ENCODE assay signal across 10 cellular contexts in the genomic region with DNA sequence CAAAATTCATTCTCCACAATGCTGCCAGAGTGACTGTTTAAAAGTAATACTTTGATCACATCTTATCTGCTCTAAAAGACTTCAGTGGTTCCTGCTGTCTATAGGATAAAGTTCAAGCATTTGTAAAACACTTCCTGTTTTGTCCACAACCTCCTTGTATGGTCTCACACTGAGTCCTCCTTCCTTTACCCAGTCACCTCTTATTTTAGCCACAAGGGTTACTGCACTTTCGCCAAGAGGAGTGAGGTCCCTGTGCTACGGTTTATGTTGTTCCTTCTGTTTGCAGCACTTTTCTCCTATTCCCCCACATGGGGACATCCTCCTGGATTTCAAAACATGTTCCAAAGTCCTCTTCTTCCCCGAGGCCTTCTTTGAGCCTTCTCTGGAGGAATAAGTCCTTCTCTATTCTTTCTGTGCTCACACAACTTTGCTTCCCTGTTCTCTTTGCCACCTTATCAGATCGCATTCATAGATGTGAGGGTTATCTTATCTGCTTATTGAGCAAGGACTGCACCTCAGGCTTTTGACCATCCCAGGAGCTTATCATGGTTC.
A peak's percentile ranks its signal among the peaks of the same experiment; 100 is the strongest.
DNase-seq lines count a peak whose midpoint lies in the region; ATAC-seq, FAIRE-seq and TF ChIP-seq lines count a peak whose summit lies in the region.
"Had no signal": no experiment of that assay in that cellular context is flagged by ENCODE, and none has a peak within 500 bp of the region (broad histone marks: within the 10 kb centered on the region; RNA-seq: fewer than 3 reads in every experiment).

No MANE protein-coding gene starts in this region.

- peak overlapping the region in 1 of 2 donors; percentile 32 for H3K27ac Mint-ChIP-seq in natural killer cell treated with Interleukin-12 subunit alpha and Interleukin-12 subunit beta and Interleukin-15 and Interleukin-18, amount 100 ng/mL, for 72 hours

- peaks cover 27 to 34% of the 10 kb centered on the region in 2 donors for H3K4me1 Mint-ChIP-seq in natural killer cell treated with Interleukin-12 subunit alpha and Interleukin-12 subunit beta and Interleukin-15 and Interleukin-18, amount 100 ng/mL, for 72 hours (ENCODE audit: low read depth in 2 of 2)

- TF ChIP-seq EP300 in tibial nerve (IDR thresholded peaks at IDR 0.05): no peak

- H3K9me3 ChIP-seq in OCI-LY3 (ENCODE audit: insufficient read depth, low read length) (no peaks in the 10 kb centered on the region), tibial nerve (no peaks in the 10 kb centered on the region), kidney (ENCODE audit: control insufficient read depth in 1 of 2, low read length in 2 of 2) (no peaks in the 10 kb centered on the region)
- H3K9me3 ChIP-seq: right atrium auricular region had no signal

- H3K79me2 ChIP-seq in OCI-LY3 (ENCODE audit: low read length): no peaks in the 10 kb centered on the region

- in situ Hi-C loops in G401 (cut with HindIII; ENCODE audit: low sequenced_read_pairs): no loop called here

- ATAC-seq in GM19351 (IDR thresholded peaks at IDR 0.05; ENCODE audit: unreplicated experiment): peak; percentile 74
- ATAC-seq in HG02973 (IDR thresholded peaks at IDR 0.05; ENCODE audit: unreplicated experiment): peak; percentile 84
- ATAC-seq in natural killer cell treated with Interleukin-12 subunit alpha and Interleukin-12 subunit beta and Interleukin-15 and Interleukin-18, amount 100 ng/mL, for 72 hours: peak; percentile 79 to 86

- peak overlapping the region; percentile 41; the same call in 1 of the 2 replicates for H3K9ac ChIP-seq in OCI-LY3 (ENCODE audit: low read length)
- no peak overlapping the region for H3K9ac ChIP-seq in kidney (ENCODE audit: low read length in 2 of 2)

- H3K27ac ChIP-seq in OCI-LY3 (ENCODE audit: low read length): 0 out of 2 replicates have a peak overlapping the region, but pooled peaks have one; percentile 9
- no peak overlapping the region for H3K27ac ChIP-seq in tibial nerve
- H3K27ac ChIP-seq in kidney (ENCODE audit: low read depth in 2 of 2, low read length in 2 of 2): no peak overlapping the region
- H3K27ac ChIP-seq: right atrium auricular region, VCaP had no signal

- intact Hi-C loops in kidney (cut with DNase I): loop anchor here (5.0 kb wide), 1 partner anchor 122 kb away; no protein-coding TSS in a partner anchor

- H3K27me3 ChIP-seq in OCI-LY3 (ENCODE audit: low read depth, low read length) (peaks cover 9% of the 10 kb centered on the region; the same call in 1 of the 2 replicates), tibial nerve (no peaks in the 10 kb centered on the region)
- H3K27me3 ChIP-seq: right atrium auricular region had no signal

- H3K4me1 ChIP-seq in OCI-LY3 (ENCODE audit: low read length) (peaks cover 43% of the 10 kb centered on the region), tibial nerve (peaks cover 0 to 2% (median 0%) of the 10 kb centered on the region in 4 donors), kidney (ENCODE audit: control insufficient read depth in 1 of 2, insufficient read depth in 1 of 2, low read depth in 1 of 2, low read length in 2 of 2) (no peaks in the 10 kb centered on the region)
- H3K4me1 ChIP-seq: right atrium auricular region had no signal

- FAIRE-seq in kidney (lab: Jason Lieb, UNC): no peak

- H3K36me3 Mint-ChIP-seq in natural killer cell treated with Interleukin-12 subunit alpha and Interleukin-12 subunit beta and Interleukin-15 and Interleukin-18, amount 100 ng/mL, for 72 hours: no peaks in the 10 kb centered on the region

- H3K4me3 ChIP-seq in OCI-LY3 (ENCODE audit: low read length) (peak overlapping the region; percentile 32), tibial nerve (no peak overlapping the region), kidney (ENCODE audit: low read length in 2 of 2) (no peak overlapping the region)
- H3K4me3 ChIP-seq: right atrium auricular region had no signal

- H3K4me2 ChIP-seq in OCI-LY3 (ENCODE audit: low read length): peak overlapping the region; percentile 77

- no peaks in the 10 kb centered on the region for H3K9me3 Mint-ChIP-seq in natural killer cell treated with Interleukin-12 subunit alpha and Interleukin-12 subunit beta and Interleukin-15 and Interleukin-18, amount 100 ng/mL, for 72 hours

- H3K36me3 ChIP-seq in OCI-LY3 (replicated peaks; ENCODE audit: low read depth, low read length) (no peaks in the 10 kb centered on the region), tibial nerve (no peaks in the 10 kb centered on the region), kidney (ENCODE audit: control insufficient read depth in 1 of 2, insufficient read depth in 2 of 2, low read length in 2 of 2) (no peaks in the 10 kb centered on the region)
- H3K36me3 ChIP-seq: right atrium auricular region had no signal

- TF ChIP-seq CTCF in OCI-LY3 (IDR thresholded peaks at IDR 0.05; ENCODE audit: low read depth, low read length): no peak
- no peak for TF ChIP-seq CTCF in tibial nerve (IDR thresholded peaks at IDR 0.05)
- no peak for TF ChIP-seq CTCF in kidney (IDR thresholded peaks at IDR 0.05; ENCODE audit: borderline replicate concordance, extremely low read depth, insufficient read depth)

- no peak for TF ChIP-seq POLR2A in tibial nerve (IDR thresholded peaks at IDR 0.05)

- DNase-seq in natural killer cell treated with Interleukin-12 subunit alpha and Interleukin-12 subunit beta and Interleukin-15 and Interleukin-18, amount 100 ng/mL, for 72 hours (ENCODE audit: low spot score): no peak
- DNase-seq in tibial nerve (ENCODE audit: low spot score in 2 of 2) (no peak), kidney (no peak), G401 (ENCODE audit: low spot score) (no peak)
- no peak for DNase-seq in activated naive CD4-positive, alpha-beta T cell (lab: John Stamatoyannopoulos, UW)

- no peaks in the 10 kb centered on the region for H4K20me1 ChIP-seq in OCI-LY3 (ENCODE audit: insufficient read depth, low read length)

- H3K4me3 Mint-ChIP-seq in natural killer cell treated with Interleukin-12 subunit alpha and Interleukin-12 subunit beta and Interleukin-15 and Interleukin-18, amount 100 ng/mL, for 72 hours: peak overlapping the region; percentile 59

- H2AFZ ChIP-seq in OCI-LY3 (ENCODE audit: low read depth, low read length): peak overlapping the region; percentile 85

- WGBS in tibial nerve, 2 donors: 80 to 86% methylated on average over 4 of the region's 4 CpGs

- peaks cover 35 to 57% of the 10 kb centered on the region in 2 donors for H3K27me3 Mint-ChIP-seq in natural killer cell treated with Interleukin-12 subunit alpha and Interleukin-12 subunit beta and Interleukin-15 and Interleukin-18, amount 100 ng/mL, for 72 hours
